1 cellular context compared by ENCODE assay signal in genomic region chr13:93226623-93227279, GRCh38.
TF ChIP-seq lines count a peak whose summit lies in the region.

TSS of gene GPC6 (plus strand) at chr13:93226807.

TF ChIP-seq in HepG2, 621 proteins besides CTCF, POLR2A, EP300 and RAD21 (continued from another document and continues in another):
- peak; percentile 77 for TF ChIP-seq JUNB (CRISPR knock-in tag; IDR thresholded peaks at IDR 0.05; ENCODE audit: borderline replicate concordance)
- TF ChIP-seq ZNF598 (CRISPR knock-in tag; IDR thresholded peaks at IDR 0.05; ENCODE audit: borderline replicate concordance), result no peak
- no peak for TF ChIP-seq NR0B2 (CRISPR knock-in tag; IDR thresholded peaks at IDR 0.05)
- no peak for TF ChIP-seq ZNF552 (CRISPR knock-in tag; IDR thresholded peaks at IDR 0.05; ENCODE audit: borderline replicate concordance)
- TF ChIP-seq RFX5 (IDR thresholded peaks at IDR 0.05; ENCODE audit: low read depth, low read length), result no peak
- no peak; the same call in 1 of the 2 replicates for TF ChIP-seq RBFOX2 (IDR thresholded peaks at IDR 0.05; ENCODE audit: low read depth, low read length)
- no peak; the same call in 1 of the 2 replicates for TF ChIP-seq NR2F6 (IDR thresholded peaks at IDR 0.05)
- peak; percentile 55; the same call in 1 of the 2 replicates for TF ChIP-seq NR2F6 (CRISPR knock-in tag; IDR thresholded peaks at IDR 0.05)
- no peak for TF ChIP-seq CENPBD1 (CRISPR knock-in tag; IDR thresholded peaks at IDR 0.05; ENCODE audit: borderline replicate concordance, low read depth)
- TF ChIP-seq ZNF652 (CRISPR knock-in tag; IDR thresholded peaks at IDR 0.05; ENCODE audit: borderline replicate concordance, low read depth), result no peak
- TF ChIP-seq NAIF1 (CRISPR knock-in tag; IDR thresholded peaks at IDR 0.05; ENCODE audit: borderline replicate concordance), result peak; percentile 13; the same call in 1 of the 2 replicates
- no peak for TF ChIP-seq CERS6 (CRISPR knock-in tag; IDR thresholded peaks at IDR 0.05)
- no peak for TF ChIP-seq ZNF678 (CRISPR knock-in tag; IDR thresholded peaks at IDR 0.05)
- TF ChIP-seq PLSCR1 (CRISPR knock-in tag; IDR thresholded peaks at IDR 0.05; ENCODE audit: borderline replicate concordance), result no peak
- TF ChIP-seq ZSCAN25 (CRISPR knock-in tag; IDR thresholded peaks at IDR 0.05), result no peak
- TF ChIP-seq ZNF550 (CRISPR knock-in tag; IDR thresholded peaks at IDR 0.05; ENCODE audit: borderline replicate concordance), result 0 out of 2 replicates have a peak, but pooled peaks have one; percentile 47
- TF ChIP-seq GATAD2A (CRISPR knock-in tag; IDR thresholded peaks at IDR 0.05), result peak; percentile 51
- no peak for TF ChIP-seq CREB3 (CRISPR knock-in tag; IDR thresholded peaks at IDR 0.05)
- TF ChIP-seq ZFP82 (CRISPR knock-in tag; IDR thresholded peaks at IDR 0.05; ENCODE audit: borderline replicate concordance), result no peak
- no peak for TF ChIP-seq NONO (IDR thresholded peaks at IDR 0.05)
- peak; percentile 64; the same call in 1 of the 2 replicates for TF ChIP-seq NONO (CRISPR knock-in tag; conservative IDR thresholded peaks at IDR 0.05)
- peak; percentile 28; the same call in 1 of the 2 replicates for TF ChIP-seq PHF8 (CRISPR knock-in tag; IDR thresholded peaks at IDR 0.05)
- TF ChIP-seq ELF3 (CRISPR knock-in tag; IDR thresholded peaks at IDR 0.05), result 0 out of 2 replicates have a peak, but pooled peaks have one; percentile 11
- 0 out of 2 replicates have a peak, but pooled peaks have one; percentile 79 for TF ChIP-seq SMYD3 (CRISPR knock-in tag; IDR thresholded peaks at IDR 0.05)
- no peak for TF ChIP-seq ZNF549 (CRISPR knock-in tag; IDR thresholded peaks at IDR 0.05)
- 0 out of 2 replicates have a peak, but pooled peaks have one; percentile 14 for TF ChIP-seq GATAD1 (CRISPR knock-in tag; IDR thresholded peaks at IDR 0.05)
- TF ChIP-seq ZNF530 (CRISPR knock-in tag; IDR thresholded peaks at IDR 0.05; ENCODE audit: low read depth), result no peak
- TF ChIP-seq EED (CRISPR knock-in tag; IDR thresholded peaks at IDR 0.05), result no peak
- TF ChIP-seq CSRNP1 (CRISPR knock-in tag; IDR thresholded peaks at IDR 0.05), result 0 out of 2 replicates have a peak, but pooled peaks have one; percentile 65
- TF ChIP-seq HMGXB4 (CRISPR knock-in tag; IDR thresholded peaks at IDR 0.05; ENCODE audit: borderline replicate concordance in 1 of 2, low read depth in 1 of 2), result peak in 1 of 2 experiments; percentile 79; a peak in 1 of 4 replicates
- no peak for TF ChIP-seq ZXDC (CRISPR knock-in tag; IDR thresholded peaks at IDR 0.05)
- TF ChIP-seq HIVEP1 (CRISPR knock-in tag; IDR thresholded peaks at IDR 0.05), result no peak
- peak; percentile 30; the same call in 1 of the 2 replicates for TF ChIP-seq IKZF5 (CRISPR knock-in tag; IDR thresholded peaks at IDR 0.05)
- TF ChIP-seq ZKSCAN1 (IDR thresholded peaks at IDR 0.05; ENCODE audit: low read length), result no peak
- no peak for TF ChIP-seq ZNF207 (IDR thresholded peaks at IDR 0.05; ENCODE audit: borderline replicate concordance)
- no peak for TF ChIP-seq TBP (CRISPR knock-in tag; IDR thresholded peaks at IDR 0.05)
- peak; percentile 99 for TF ChIP-seq PRDM15 (CRISPR knock-in tag; IDR thresholded peaks at IDR 0.05)
- TF ChIP-seq ZMYM2 (CRISPR knock-in tag; IDR thresholded peaks at IDR 0.05), result no peak
- TF ChIP-seq ZBTB7A (CRISPR knock-in tag; IDR thresholded peaks at IDR 0.05), result no peak
- no peak for TF ChIP-seq SAFB2 (CRISPR knock-in tag; IDR thresholded peaks at IDR 0.05; ENCODE audit: borderline replicate concordance, low read depth)
- TF ChIP-seq ZNF776 (CRISPR knock-in tag; IDR thresholded peaks at IDR 0.05), result no peak
- TF ChIP-seq RXRB (CRISPR knock-in tag; IDR thresholded peaks at IDR 0.05; ENCODE audit: borderline replicate concordance), result peak; percentile 53; the same call in 1 of the 2 replicates
- no peak for TF ChIP-seq ZNF788 (CRISPR knock-in tag; IDR thresholded peaks at IDR 0.05; ENCODE audit: borderline replicate concordance)
- no peak for TF ChIP-seq ARID3A (IDR thresholded peaks at IDR 0.05; ENCODE audit: low read depth, low read length)
- peak; percentile 64 for TF ChIP-seq HOXA5 (CRISPR knock-in tag; IDR thresholded peaks at IDR 0.05)
- TF ChIP-seq ZNF619 (CRISPR knock-in tag; IDR thresholded peaks at IDR 0.05), result no peak
- TF ChIP-seq SP1 (IDR thresholded peaks at IDR 0.05), result no peak
- TF ChIP-seq SP1 (CRISPR knock-in tag; IDR thresholded peaks at IDR 0.05), result no peak
- TF ChIP-seq GPBP1L1 (CRISPR knock-in tag; IDR thresholded peaks at IDR 0.05), result no peak
